Comparison of ENCODE assay signal across 9 cellular contexts in genomic region chr12:81758421-81759214, GRCh38. TPM values are rescaled to one million over a fixed set of nuclear protein-coding genes. Genes with fewer than 3 reads are reported as not detected.
DNase-seq lines count a peak whose midpoint lies in the region; ATAC-seq, FAIRE-seq and TF ChIP-seq lines count a peak whose summit lies in the region.
"Had no signal": no experiment of that assay in that cellular context is flagged by ENCODE, and none has a peak within 500 bp of the region (broad histone marks: within the 10 kb centered on the region; RNA-seq: fewer than 3 reads in every experiment).

No MANE protein-coding gene starts in this region.

- DNase-seq in C1 segment of cervical spinal cord (lab: John Stamatoyannopoulos, UW) (peak in 12 of 14 donors; percentile 42 to 78 (median 60)), frontal cortex (ENCODE audit: low spot score in 2 of 2) (peak; percentile 16 to 28), neural progenitor cell (ENCODE audit: low spot score) (peak; percentile 57), RPMI8226 (no peak)
- peak; percentile 15 for DNase-seq in activated CD8-positive, alpha-beta memory T cell treated with anti-CD3 and anti-CD28 coated beads, Interleukin-2, amount 50 U/mL, for 4 hours
- no peak for DNase-seq in stimulated activated naive B cell treated with anti-CD40 and anti-IgM and Interleukin-4, amounts not matched to agents 10 μg/mL and 1 μg/mL and 100 μg/mL, for 72 hours

- H3K4me3 ChIP-seq in KMS-11 (IDR thresholded peaks at IDR 0.05; ENCODE audit: insufficient read depth, low read depth, low read length) (peak overlapping the region; percentile 82), neural progenitor cell (peak overlapping the region; percentile 67)

- peak overlapping the region; percentile 77 for H3K4me2 ChIP-seq in KMS-11
- H3K4me2 ChIP-seq in neural progenitor cell, result peak overlapping the region; percentile 81

- no peak for TF ChIP-seq CTCF in KMS-11 (conservative IDR thresholded peaks at IDR 0.05; ENCODE audit: low read depth, low read length)
- TF ChIP-seq CTCF in neural progenitor cell (IDR thresholded peaks at IDR 0.05), result no peak

- H4K20me1 ChIP-seq in KMS-11 (ENCODE audit: insufficient read depth) (no peaks in the 10 kb centered on the region), neural progenitor cell (ENCODE audit: low read depth) (no peaks in the 10 kb centered on the region)

- H3F3A ChIP-seq in neural progenitor cell (ENCODE audit: low read depth), result peaks cover 13% of the 10 kb centered on the region

- H3K9me3 Mint-ChIP-seq in neural progenitor cell, result peaks cover 7% of the 10 kb centered on the region
- H3K9me3 Mint-ChIP-seq in stimulated activated naive B cell treated with anti-CD40 and anti-IgM and Interleukin-4, amounts not matched to agents 10 μg/mL and 1 μg/mL and 100 μg/mL, for 72 hours, result peaks cover 0 to 7% of the 10 kb centered on the region in 2 donors

- H3K27ac ChIP-seq in KMS-11 (no peak overlapping the region), neural progenitor cell (no peak overlapping the region)

- no peaks in the 10 kb centered on the region for H3K36me3 ChIP-seq in KMS-11 (ENCODE audit: insufficient read depth)
- no peaks in the 10 kb centered on the region for H3K36me3 ChIP-seq in neural progenitor cell

- H3K4me1 Mint-ChIP-seq in neural progenitor cell, result peaks cover 9% of the 10 kb centered on the region
- peaks cover 5 to 7% of the 10 kb centered on the region in 2 donors for H3K4me1 Mint-ChIP-seq in stimulated activated naive B cell treated with anti-CD40 and anti-IgM and Interleukin-4, amounts not matched to agents 10 μg/mL and 1 μg/mL and 100 μg/mL, for 72 hours

- peak overlapping the region; percentile 58; the same call in 1 of the 2 replicates for H3K9ac ChIP-seq in KMS-11
- H3K9ac ChIP-seq in neural progenitor cell, result no peak overlapping the region

- H2AFZ ChIP-seq in KMS-11 (ENCODE audit: low read depth), result peak overlapping the region; percentile 100
- peak overlapping the region; percentile 100 for H2AFZ ChIP-seq in neural progenitor cell (replicated peaks)

- no peaks in the 10 kb centered on the region for H3K9me3 ChIP-seq in neural progenitor cell (ENCODE audit: low read depth)

- H3K4me1 ChIP-seq in KMS-11 (ENCODE audit: low read depth, poor library complexity, severe bottlenecking) (peaks cover 9% of the 10 kb centered on the region), neural progenitor cell (peaks cover 4% of the 10 kb centered on the region)

- H3K27me3 ChIP-seq in KMS-11 (ENCODE audit: insufficient read depth, low read depth), result no peaks in the 10 kb centered on the region
- peaks cover 53% of the 10 kb centered on the region for H3K27me3 ChIP-seq in neural progenitor cell

- peaks cover 5% of the 10 kb centered on the region for H3K27me3 Mint-ChIP-seq in neural progenitor cell (ENCODE audit: insufficient read depth, low read depth)
- peaks cover 19 to 23% of the 10 kb centered on the region in 2 donors for H3K27me3 Mint-ChIP-seq in stimulated activated naive B cell treated with anti-CD40 and anti-IgM and Interleukin-4, amounts not matched to agents 10 μg/mL and 1 μg/mL and 100 μg/mL, for 72 hours

- no peaks in the 10 kb centered on the region for H3K79me2 ChIP-seq in KMS-11 (ENCODE audit: insufficient read depth, low read depth)
- no peaks in the 10 kb centered on the region for H3K79me2 ChIP-seq in neural progenitor cell (ENCODE audit: low read depth)

- H3K4me3 Mint-ChIP-seq in neural progenitor cell, result peak overlapping the region; percentile 93
- H3K4me3 Mint-ChIP-seq in stimulated activated naive B cell treated with anti-CD40 and anti-IgM and Interleukin-4, amounts not matched to agents 10 μg/mL and 1 μg/mL and 100 μg/mL, for 72 hours, result no peak overlapping the region

- H3K36me3 Mint-ChIP-seq in neural progenitor cell, result no peaks in the 10 kb centered on the region
- H3K36me3 Mint-ChIP-seq in stimulated activated naive B cell treated with anti-CD40 and anti-IgM and Interleukin-4, amounts not matched to agents 10 μg/mL and 1 μg/mL and 100 μg/mL, for 72 hours, result no peaks in the 10 kb centered on the region

- FAIRE-seq in frontal cortex (lab: Jason Lieb, UNC), result no peak

- no peak overlapping the region for H3K27ac Mint-ChIP-seq in neural progenitor cell
- no peak overlapping the region for H3K27ac Mint-ChIP-seq in stimulated activated naive B cell treated with anti-CD40 and anti-IgM and Interleukin-4, amounts not matched to agents 10 μg/mL and 1 μg/mL and 100 μg/mL, for 72 hours

- no peak for ATAC-seq in stimulated activated naive B cell treated with anti-CD40 and anti-IgM and Interleukin-4, amounts not matched to agents 10 μg/mL and 1 μg/mL and 100 μg/mL, for 72 hours (replicated peaks)
- no peak for ATAC-seq in HG02588 (IDR thresholded peaks at IDR 0.05; ENCODE audit: unreplicated experiment)

RNA-seq across cellular contexts. Expression of gene PPFIA2, which starts 0.5 kb away (rescaled TPM):
- total RNA-seq in frontal cortex, result 152 TPM
- 1.4 and 2.2 TPM in 2 replicates for total RNA-seq in neural progenitor cell (ENCODE audit: low replicate concordance)
- total RNA-seq: dermis microvascular lymphatic vessel endothelial cell had no signal

Comparison
In these comparisons a context has a peak if more than half of its experiments do, and no peak if none do; other contexts are left out.
1. DNase-seq: peak in C1 segment of cervical spinal cord (12 of 14), activated CD8-positive, alpha-beta memory T cell treated with anti-CD3 and anti-CD28 coated beads, Interleukin-2, amount 50 U/mL, for 4 hours (single experiment), frontal cortex (2 of 2) and neural progenitor cell (single experiment); none in RPMI8226 (single experiment) and stimulated activated naive B cell treated with anti-CD40 and anti-IgM and Interleukin-4, amounts not matched to agents 10 μg/mL and 1 μg/mL and 100 μg/mL, for 72 hours (single experiment).
2. RNA of gene PPFIA2, which starts 0.5 kb away (total RNA-seq): 152 TPM in frontal cortex (single experiment); 1.4 to 2.2 TPM in neural progenitor cell; every median in the first group is over 10 times any median in the second.